ENCODE assay signal across 37 cellular contexts in the genomic region with DNA sequence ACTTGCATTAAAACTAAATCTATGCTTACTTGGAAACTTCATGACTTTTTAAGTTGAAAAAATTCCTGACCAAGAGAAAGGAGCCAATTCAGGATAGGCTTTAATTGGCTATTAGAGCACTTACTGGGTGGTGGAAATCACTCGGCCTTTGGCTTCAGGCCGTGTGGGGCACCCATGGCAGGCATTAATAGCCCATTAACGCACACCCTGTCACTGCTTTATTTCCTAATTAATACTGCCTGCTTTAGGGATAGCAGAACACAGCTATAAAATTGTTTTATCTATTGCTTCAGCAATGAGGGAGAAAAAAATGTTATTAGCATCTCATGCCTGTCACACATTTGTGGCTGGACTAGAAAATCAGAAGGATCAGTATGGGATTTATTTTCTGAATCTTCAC.
"Had no signal": no experiment of that assay in that cellular context is flagged by ENCODE, and none has a peak within 500 bp of the region (broad histone marks: within the 10 kb centered on the region; RNA-seq: fewer than 3 reads in every experiment).

No MANE protein-coding gene starts in this region.

- H3K27me3 ChIP-seq: adrenal gland, body of pancreas, brain microvascular endothelial cell, breast epithelium had no signal

- ATAC-seq: activated CD4-positive, alpha-beta T cell treated with anti-CD3 and anti-CD28 coated beads for 36 hours; activated CD4-positive, CD25-positive, alpha-beta regulatory T cell treated with anti-CD3 and anti-CD28 coated beads, Interleukin-2, amount 50 U/mL, for 24 hours; activated CD8-positive, alpha-beta memory T cell treated with anti-CD3 and anti-CD28 coated beads, Interleukin-2, amount 10 ng/mL, durations not matched to agents 7 days and 5 days; activated CD8-positive, alpha-beta T cell treated with anti-CD3 and anti-CD28 coated beads, Interleukin-2, amount 10 ng/mL, durations not matched to agents 7 days and 5 days; activated naive CD4-positive, alpha-beta T cell treated with anti-CD3 and anti-CD28 coated beads, Interleukin-2, amount 50 U/mL, for 72 hours; activated T-cell treated with anti-CD3 and anti-CD28 coated beads, Interleukin-2, amount 50 U/mL, for 4 hours; activated T-cell treated with anti-CD3 and anti-CD28 coated beads, Interleukin-2, amount 50 U/mL, for 72 hours; activated T-helper 17 cell treated with anti-CD3 and anti-CD28 coated beads, Interleukin-2, amount 50 U/mL, for 72 hours; body of pancreas; WTC11 had no signal

- H3K9me3 ChIP-seq: adrenal gland, body of pancreas, breast epithelium had no signal

- H3K27ac Mint-ChIP-seq: activated CD4-positive, alpha-beta memory T cell treated with anti-CD3 and anti-CD28 coated beads, Interleukin-2, amount 10 ng/mL, durations not matched to agents 7 days and 5 days; activated CD4-positive, alpha-beta T cell treated with anti-CD3 and anti-CD28 coated beads for 36 hours; activated CD4-positive, alpha-beta T cell treated with anti-CD3 and anti-CD28 coated beads, Interleukin-2, amount 10 ng/mL, durations not matched to agents 7 days and 5 days; activated CD8-positive, alpha-beta memory T cell treated with anti-CD3 and anti-CD28 coated beads, Interleukin-2, amount 10 ng/mL, durations not matched to agents 7 days and 5 days; activated CD8-positive, alpha-beta T cell treated with anti-CD3 and anti-CD28 coated beads, Interleukin-2, amount 10 ng/mL, durations not matched to agents 7 days and 5 days; activated naive CD4-positive, alpha-beta T cell treated with anti-CD3 and anti-CD28 coated beads for 36 hours; activated naive CD4-positive, alpha-beta T cell treated with anti-CD3 and anti-CD28 coated beads, Interleukin-2, amount 50 U/mL, for 72 hours; activated naive CD8-positive, alpha-beta T cell treated with anti-CD3 and anti-CD28 coated beads for 36 hours; activated T-cell treated with anti-CD3 and anti-CD28 coated beads, Interleukin-2, amount 50 U/mL, for 72 hours; activated T-helper 1 cell treated with anti-CD3 and anti-CD28 coated beads, Interleukin-12 subunit alpha, Interleukin-12 subunit beta, Interleukin-2, Interleukin-4 antibody, amounts not matched to agents 30 ng/mL and 10 ng/mL and 1 ng/mL, durations not matched to agents 14 hours and 24 hours and 36 hours; activated T-helper 17 cell treated with anti-CD3 and anti-CD28 coated beads, Interleukin-2, amount 50 U/mL, for 72 hours; T-helper 1 cell treated with Interleukin-12 subunit alpha and Interleukin-12 subunit beta and Interleukin-4 antibody, amounts not matched to agents 30 μg/mL and 1 μg/mL, for 36 hours; T-helper 2 cell treated with Interferon-gamma antibody and Interleukin-4, amounts not matched to agents 5 μg/mL and 100 μg/mL, for 36 hours; WTC11 had no signal

- DNase-seq: activated CD4-positive, alpha-beta memory T cell treated with anti-CD3 and anti-CD28 coated beads, Interleukin-2, amount 10 ng/mL, durations not matched to agents 7 days and 5 days; activated CD4-positive, alpha-beta T cell treated with anti-CD3 and anti-CD28 coated beads for 1 hour; activated CD4-positive, alpha-beta T cell treated with anti-CD3 and anti-CD28 coated beads for 36 hours; activated CD4-positive, alpha-beta T cell treated with anti-CD3 and anti-CD28 coated beads for 48 hours; activated CD4-positive, alpha-beta T cell treated with anti-CD3 and anti-CD28 coated beads, Interleukin-2, amount 10 ng/mL, durations not matched to agents 7 days and 5 days; activated CD4-positive, alpha-beta T cell treated with anti-CD3 and anti-CD28 coated beads, Interleukin-2, amount 50 U/mL, for 48 hours; activated CD4-positive, CD25-positive, alpha-beta regulatory T cell; activated CD8-positive, alpha-beta memory T cell treated with anti-CD3 and anti-CD28 coated beads for 24 hours; activated CD8-positive, alpha-beta memory T cell treated with anti-CD3 and anti-CD28 coated beads, Interleukin-2, amount 10 ng/mL, durations not matched to agents 7 days and 5 days; activated CD8-positive, alpha-beta memory T cell treated with anti-CD3 and anti-CD28 coated beads, Interleukin-2, amount 50 U/mL, for 48 hours; activated CD8-positive, alpha-beta T cell treated with anti-CD3 and anti-CD28 coated beads, Interleukin-2, amount 10 ng/mL, durations not matched to agents 7 days and 5 days; activated effector memory CD4-positive, alpha-beta T cell treated with anti-CD3 and anti-CD28 coated beads, Interleukin-2, amount 50 U/mL, for 16 hours; activated gamma-delta T cell treated with Interleukin-2 at 50 U/mL for 16 hours; activated naive CD4-positive, alpha-beta T cell; activated naive CD4-positive, alpha-beta T cell treated with anti-CD3 and anti-CD28 coated beads for 36 hours; activated naive CD4-positive, alpha-beta T cell treated with anti-CD3 and anti-CD28 coated beads, Interleukin-2, amount 50 U/mL, for 16 hours; activated naive CD8-positive, alpha-beta T cell treated with anti-CD3 and anti-CD28 coated beads for 36 hours; activated T-cell treated with anti-CD3 and anti-CD28 coated beads, Interleukin-2, amount 50 U/mL, for 4 hours; activated T-cell treated with anti-CD3 and anti-CD28 coated beads, Interleukin-2, amount 50 U/mL, for 72 hours; adrenal gland; amniotic stem cell; aorta; body of pancreas; brain microvascular endothelial cell; central memory CD4-positive, alpha-beta T cell; T-helper 1 cell; T-helper 2 cell; T-helper 9 cell; WERI-Rb-1 had no signal

- H3K9me3 Mint-ChIP-seq: activated CD4-positive, alpha-beta memory T cell treated with anti-CD3 and anti-CD28 coated beads, Interleukin-2, amount 10 ng/mL, durations not matched to agents 7 days and 5 days; activated naive CD4-positive, alpha-beta T cell treated with anti-CD3 and anti-CD28 coated beads for 36 hours; activated naive CD4-positive, alpha-beta T cell treated with anti-CD3 and anti-CD28 coated beads, Interleukin-2, amount 50 U/mL, for 72 hours; activated naive CD8-positive, alpha-beta T cell treated with anti-CD3 and anti-CD28 coated beads for 36 hours; activated T-cell treated with anti-CD3 and anti-CD28 coated beads, Interleukin-2, amount 50 U/mL, for 4 hours; activated T-cell treated with anti-CD3 and anti-CD28 coated beads, Interleukin-2, amount 50 U/mL, for 72 hours; activated T-helper 1 cell treated with anti-CD3 and anti-CD28 coated beads, Interleukin-12 subunit alpha, Interleukin-12 subunit beta, Interleukin-2, Interleukin-4 antibody, amounts not matched to agents 30 ng/mL and 10 ng/mL and 1 ng/mL, durations not matched to agents 14 hours and 24 hours and 36 hours; activated T-helper 17 cell treated with anti-CD3 and anti-CD28 coated beads, Interleukin-2, amount 50 U/mL, for 72 hours; T-helper 2 cell treated with Interferon-gamma antibody and Interleukin-4, amounts not matched to agents 5 μg/mL and 100 μg/mL, for 36 hours; WTC11 had no signal

- H3K27ac ChIP-seq: adrenal gland, body of pancreas, brain microvascular endothelial cell, breast epithelium, WERI-Rb-1 had no signal

- H3K36me3 ChIP-seq: adrenal gland, brain microvascular endothelial cell, breast epithelium, WERI-Rb-1 had no signal

- H3K4me1 ChIP-seq: adrenal gland, body of pancreas, breast epithelium had no signal

- H3K27me3 Mint-ChIP-seq: activated CD4-positive, alpha-beta memory T cell treated with anti-CD3 and anti-CD28 coated beads, Interleukin-2, amount 10 ng/mL, durations not matched to agents 7 days and 5 days; activated CD4-positive, alpha-beta T cell treated with anti-CD3 and anti-CD28 coated beads for 36 hours; activated CD4-positive, alpha-beta T cell treated with anti-CD3 and anti-CD28 coated beads, Interleukin-2, amount 10 ng/mL, durations not matched to agents 7 days and 5 days; activated CD8-positive, alpha-beta memory T cell treated with anti-CD3 and anti-CD28 coated beads, Interleukin-2, amount 10 ng/mL, durations not matched to agents 7 days and 5 days; activated naive CD8-positive, alpha-beta T cell treated with anti-CD3 and anti-CD28 coated beads for 36 hours; activated T-helper 17 cell treated with anti-CD3 and anti-CD28 coated beads, Interleukin-2, amount 50 U/mL, for 72 hours had no signal

- H3K36me3 Mint-ChIP-seq: activated CD8-positive, alpha-beta memory T cell treated with anti-CD3 and anti-CD28 coated beads, Interleukin-2, amount 10 ng/mL, durations not matched to agents 7 days and 5 days; WTC11 had no signal

- H3K4me3 Mint-ChIP-seq: activated CD4-positive, alpha-beta memory T cell treated with anti-CD3 and anti-CD28 coated beads, Interleukin-2, amount 10 ng/mL, durations not matched to agents 7 days and 5 days; activated CD4-positive, alpha-beta T cell treated with anti-CD3 and anti-CD28 coated beads for 36 hours; activated CD4-positive, alpha-beta T cell treated with anti-CD3 and anti-CD28 coated beads, Interleukin-2, amount 10 ng/mL, durations not matched to agents 7 days and 5 days; activated CD8-positive, alpha-beta memory T cell treated with anti-CD3 and anti-CD28 coated beads, Interleukin-2, amount 10 ng/mL, durations not matched to agents 7 days and 5 days; activated CD8-positive, alpha-beta T cell treated with anti-CD3 and anti-CD28 coated beads, Interleukin-2, amount 10 ng/mL, durations not matched to agents 7 days and 5 days; activated naive CD4-positive, alpha-beta T cell treated with anti-CD3 and anti-CD28 coated beads for 36 hours; activated naive CD8-positive, alpha-beta T cell treated with anti-CD3 and anti-CD28 coated beads for 36 hours; activated T-cell treated with anti-CD3 and anti-CD28 coated beads, Interleukin-2, amount 50 U/mL, for 4 hours; activated T-cell treated with anti-CD3 and anti-CD28 coated beads, Interleukin-2, amount 50 U/mL, for 72 hours; activated T-helper 1 cell treated with anti-CD3 and anti-CD28 coated beads, Interleukin-12 subunit alpha, Interleukin-12 subunit beta, Interleukin-2, Interleukin-4 antibody, amounts not matched to agents 30 ng/mL and 10 ng/mL and 1 ng/mL, durations not matched to agents 14 hours and 24 hours and 36 hours; activated T-helper 17 cell treated with anti-CD3 and anti-CD28 coated beads, Interleukin-2, amount 50 U/mL, for 72 hours; T-helper 1 cell treated with Interleukin-12 subunit alpha and Interleukin-12 subunit beta and Interleukin-4 antibody, amounts not matched to agents 30 μg/mL and 1 μg/mL, for 36 hours; T-helper 2 cell treated with Interferon-gamma antibody and Interleukin-4, amounts not matched to agents 5 μg/mL and 100 μg/mL, for 36 hours; WTC11 had no signal

- H3K4me3 ChIP-seq: adrenal gland, body of pancreas, breast epithelium had no signal
